25 cellular contexts compared by ENCODE assay signal in the genomic region with DNA sequence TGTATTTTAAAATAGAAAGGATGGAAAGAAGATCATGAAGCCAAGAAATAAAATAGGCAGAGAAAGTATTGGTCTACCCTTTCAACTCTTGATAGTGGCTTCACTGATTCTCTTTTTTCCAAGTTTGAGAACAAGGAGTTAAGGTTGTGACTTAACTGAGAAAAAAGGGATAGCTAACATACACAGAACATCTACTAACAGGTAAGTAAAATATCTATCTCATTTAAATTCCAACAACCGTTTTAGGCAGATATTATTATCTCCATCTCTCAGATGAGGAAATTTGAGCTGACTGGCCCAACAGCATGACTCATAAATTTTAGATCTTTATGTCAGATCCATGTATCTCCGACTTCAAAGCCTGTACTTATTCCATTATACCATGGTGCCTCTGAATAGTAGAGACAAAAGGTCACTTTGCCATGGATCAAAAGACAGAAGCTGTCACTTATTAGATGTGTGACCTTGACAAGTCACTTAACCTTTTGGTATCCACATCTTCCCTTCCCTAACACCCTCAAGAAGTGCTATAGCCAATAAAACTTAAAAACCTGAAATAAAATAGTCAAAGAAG.
"Had no signal": no experiment of that assay in that cellular context is flagged by ENCODE, and none has a peak within 500 bp of the region (broad histone marks: within the 10 kb centered on the region; RNA-seq: fewer than 3 reads in every experiment).

No MANE protein-coding gene starts in this region.

- H3K36me3 ChIP-seq: esophagus muscularis mucosa, gastrocnemius medialis, heart right ventricle, left ventricle myocardium inferior, lower lobe of right lung, sigmoid colon, tibial nerve had no signal

- H3K4me1 Mint-ChIP-seq: memory B cell; natural killer cell; stimulated activated naive B cell treated with anti-CD40 and anti-IgM and Interleukin-4, amounts not matched to agents 10 μg/mL and 1 μg/mL and 100 μg/mL, for 72 hours; stimulated activated naive CD8-positive, alpha-beta T cell treated with anti-CD3 and anti-CD28 coated beads, Interleukin-15, amount 100 ng/mL, for 72 hours had no signal

- H3K27ac Mint-ChIP-seq: memory B cell; natural killer cell; stimulated activated naive B cell treated with anti-CD40 and anti-IgM and Interleukin-4, amounts not matched to agents 10 μg/mL and 1 μg/mL and 100 μg/mL, for 72 hours; stimulated activated naive CD8-positive, alpha-beta T cell treated with anti-CD3 and anti-CD28 coated beads, Interleukin-15, amount 100 ng/mL, for 72 hours had no signal

- H3K4me3 Mint-ChIP-seq: memory B cell; mesothelial cell of epicardium; natural killer cell; neural crest cell; stimulated activated naive B cell treated with anti-CD40 and anti-IgM and Interleukin-4, amounts not matched to agents 10 μg/mL and 1 μg/mL and 100 μg/mL, for 72 hours; stimulated activated naive CD8-positive, alpha-beta T cell treated with anti-CD3 and anti-CD28 coated beads, Interleukin-15, amount 100 ng/mL, for 72 hours had no signal

- H3K9me3 Mint-ChIP-seq: memory B cell, neural crest cell had no signal

- H3K9me3 ChIP-seq: esophagus muscularis mucosa, gastrocnemius medialis, heart right ventricle, left ventricle myocardium inferior, lower lobe of right lung, sigmoid colon, testis, tibial nerve had no signal

- H3K27me3 Mint-ChIP-seq: memory B cell; stimulated activated naive B cell treated with anti-CD40 and anti-IgM and Interleukin-4, amounts not matched to agents 10 μg/mL and 1 μg/mL and 100 μg/mL, for 72 hours; stimulated activated naive CD8-positive, alpha-beta T cell treated with anti-CD3 and anti-CD28 coated beads, Interleukin-15, amount 100 ng/mL, for 72 hours had no signal

- H3K27ac ChIP-seq: dorsolateral prefrontal cortex, epithelial cell of prostate, esophagus muscularis mucosa, left ventricle myocardium inferior, lower lobe of right lung, sigmoid colon, skin epidermis, testis, tibial nerve had no signal

- H3K4me3 ChIP-seq: dorsolateral prefrontal cortex, esophagus muscularis mucosa, gastrocnemius medialis, heart right ventricle, left ventricle myocardium inferior, lower lobe of right lung, sigmoid colon, skin epidermis, testis, tibial nerve had no signal

- DNase-seq: cortex of kidney; dorsolateral prefrontal cortex; effector CD8-positive, alpha-beta T cell; gastrocnemius medialis; heart right ventricle; hypothalamus; left cardiac atrium; left ventricle myocardium inferior; lower lobe of right lung; natural killer cell; posterior cingulate gyrus; sigmoid colon; stimulated activated CD4-positive, alpha-beta T cell treated with anti-CD3 and anti-CD28 coated beads, Interleukin-2, amount 100 ng/mL, for 24 hours; stimulated activated CD4-positive, alpha-beta T cell treated with anti-CD3 and anti-CD28 coated beads, Interleukin-4, amount 100 ng/mL, for 4 hours; stimulated activated naive B cell treated with anti-CD40 and anti-IgM and Interleukin-4, amounts not matched to agents 10 μg/mL and 1 μg/mL and 100 μg/mL, for 72 hours; stimulated activated naive CD8-positive, alpha-beta T cell treated with anti-CD3 and anti-CD28 coated beads, Interleukin-15, amount 100 ng/mL, for 72 hours; testis had no signal

- ATAC-seq: gastrocnemius medialis; heart right ventricle; left cardiac atrium; lower lobe of right lung; natural killer cell; stimulated activated naive B cell treated with anti-CD40 and anti-IgM and Interleukin-4, amounts not matched to agents 10 μg/mL and 1 μg/mL and 100 μg/mL, for 72 hours; stimulated activated naive CD8-positive, alpha-beta T cell treated with anti-CD3 and anti-CD28 coated beads, Interleukin-15, amount 100 ng/mL, for 72 hours had no signal

- H3K27me3 ChIP-seq: dorsolateral prefrontal cortex, esophagus muscularis mucosa, gastrocnemius medialis, heart right ventricle, sigmoid colon, testis, tibial nerve had no signal

- FAIRE-seq: keratinocyte had no signal

- H3K4me1 ChIP-seq: gastrocnemius medialis, sigmoid colon, testis had no signal

- H3K36me3 Mint-ChIP-seq: memory B cell; natural killer cell; stimulated activated naive B cell treated with anti-CD40 and anti-IgM and Interleukin-4, amounts not matched to agents 10 μg/mL and 1 μg/mL and 100 μg/mL, for 72 hours had no signal
